8 cellular contexts compared by ENCODE assay signal in genomic region chr6:2749972-2750600, GRCh38. TPM values are rescaled to one million over a fixed set of nuclear protein-coding genes. Genes with fewer than 3 reads are reported as not detected.
DNase-seq lines count a peak whose midpoint lies in the region; ATAC-seq and TF ChIP-seq lines count a peak whose summit lies in the region.

No MANE protein-coding gene starts in this region.

- no peak for TF ChIP-seq POLR2A in lower leg skin (IDR thresholded peaks at IDR 0.05)

- no peak overlapping the region for H3K4me3 ChIP-seq in lower leg skin (ENCODE audit: low read depth, poor library complexity, severe bottlenecking)

- peak; percentile 83 for TF ChIP-seq CTCF in GM12872 (IDR thresholded peaks at IDR 0.05; ENCODE audit: insufficient read depth, low read depth, low read length)
- peak in 1 of 3 donors; percentile 26 for TF ChIP-seq CTCF in lower leg skin (IDR thresholded peaks at IDR 0.05)

- ATAC-seq in HG02870 (IDR thresholded peaks at IDR 0.05; ENCODE audit: unreplicated experiment) (no peak), GM19463 (IDR thresholded peaks at IDR 0.05; ENCODE audit: unreplicated experiment) (no peak)

- DNase-seq in NCI-H2171 (lab: John Stamatoyannopoulos, UW) = peak; percentile 5
- peak; percentile 47 for DNase-seq in activated CD4-positive, CD25-positive, alpha-beta regulatory T cell treated with anti-CD3 and anti-CD28 coated beads, Interleukin-2, amount 50 U/mL, for 16 hours (ENCODE audit: low read depth, low spot score)
- DNase-seq in cerebellum (ENCODE audit: low spot score) = peak; percentile 73
- DNase-seq in lower leg skin (ENCODE audit: low spot score in 2 of 2) = peak; percentile 41 to 92
- DNase-seq in stimulated activated CD8-positive, alpha-beta memory T cell treated with anti-CD3 and anti-CD28 coated beads, Interleukin-15, amount 100 ng/mL, for 1 hour (ENCODE audit: low read depth) = peak; percentile 46

- 7 to 10% methylated on average over 11 of the region's 11 CpGs for WGBS in lower leg skin, 2 donors

- intact Hi-C loops in lower leg skin (cut with DNase I; ENCODE audit: low total_unique reads) = no loop called here

RNA-seq across cellular contexts. Expression of gene MYLK4, which starts 0.6 kb away (rescaled TPM):
- 0.45 TPM for total RNA-seq in cerebellum
- 1 to 10 TPM in 3 of 4 donors, under 1 TPM in 1; 0.97 to 3.8 (median 2.5) TPM for total RNA-seq in lower leg skin

RNA-seq across cellular contexts. Expression of gene WRNIP1, which starts 15.1 kb away (rescaled TPM):
- total RNA-seq in cerebellum (32.3 TPM), lower leg skin (10 to 100 TPM; 72.3 to 94.7 (median 87.0) TPM)

Comparison
In these comparisons a context has a peak if more than half of its experiments do, and no peak if none do; other contexts are left out.
1. DNase-seq: peak in every context shown above with its lines; median percentile 73 in cerebellum; 66 in lower leg skin; 47 in activated CD4-positive, CD25-positive, alpha-beta regulatory T cell treated with anti-CD3 and anti-CD28 coated beads, Interleukin-2, amount 50 U/mL, for 16 hours; 46 in stimulated activated CD8-positive, alpha-beta memory T cell treated with anti-CD3 and anti-CD28 coated beads, Interleukin-15, amount 100 ng/mL, for 1 hour; 5 in NCI-H2171.